In the genomic region with DNA sequence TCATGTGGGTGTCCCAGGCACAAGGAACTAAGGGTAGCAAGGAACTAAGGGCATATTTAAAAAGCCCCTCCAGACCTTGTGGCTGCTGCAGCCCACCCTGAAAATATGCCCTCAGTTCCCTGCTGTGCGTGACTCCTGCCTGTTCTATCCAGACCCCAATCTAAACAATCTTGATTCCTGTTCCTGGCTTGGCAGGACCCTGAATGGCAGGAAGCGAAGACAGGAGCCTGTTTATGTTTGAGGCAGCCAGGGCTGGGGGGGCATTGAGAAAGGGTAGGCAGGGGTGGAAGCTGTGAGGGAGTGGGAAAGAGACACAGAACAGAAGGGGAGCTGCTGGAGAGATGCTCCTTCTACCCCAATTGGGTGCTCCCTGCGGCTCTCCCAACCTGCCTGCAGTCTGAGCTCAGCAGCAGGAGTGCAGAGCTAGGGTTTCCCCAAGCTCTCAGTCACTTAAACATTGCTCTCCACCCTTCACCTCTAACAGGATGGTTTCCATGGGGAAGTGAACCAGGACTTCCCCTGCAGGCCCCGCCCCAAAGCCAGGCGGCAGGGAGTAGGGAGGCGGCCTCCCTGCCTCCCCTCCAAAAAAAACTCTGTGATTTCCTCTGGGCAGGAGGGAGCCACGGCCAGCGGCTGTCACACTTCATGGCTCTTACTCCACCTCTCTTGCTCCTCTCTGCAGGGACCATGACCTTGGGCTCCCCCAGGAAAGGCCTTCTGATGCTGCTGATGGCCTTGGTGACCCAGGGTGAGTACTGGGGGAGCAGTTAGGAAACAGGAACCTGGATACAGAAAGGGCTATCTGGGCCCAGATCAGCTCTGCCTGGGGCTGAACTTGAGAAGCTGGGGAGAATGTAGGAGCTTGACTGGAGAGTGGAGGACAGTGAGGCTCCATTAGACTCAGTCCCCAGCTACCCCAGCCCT, we compare ENCODE assay signal across 1 cellular context.
TF ChIP-seq lines count a peak whose summit lies in the region.

No MANE protein-coding gene starts in this region.

TF ChIP-seq in K562, 482 proteins besides CTCF, POLR2A, EP300 and RAD21 (continues in another document):
- peak; percentile 29; the same call in 1 of the 2 replicates for TF ChIP-seq PHF8 (IDR thresholded peaks at IDR 0.05; ENCODE audit: borderline replicate concordance, low read length)
- TF ChIP-seq SIRT6 (IDR thresholded peaks at IDR 0.05; ENCODE audit: low read depth, low read length), result no peak
- peak; percentile 68 for TF ChIP-seq ZNF41 (CRISPR knock-in tag; conservative IDR thresholded peaks at IDR 0.05)
- TF ChIP-seq NR2C1 (IDR thresholded peaks at IDR 0.05), result no peak
- TF ChIP-seq NR2C1 (tag; IDR thresholded peaks at IDR 0.05), result peak; percentile 36; the same call in 1 of the 2 replicates
- TF ChIP-seq NRF1 (conservative IDR thresholded peaks at IDR 0.05 in 1 of 2, IDR thresholded peaks at IDR 0.05 in 1 of 2), result peak in 1 of 2 experiments; percentile 29; a peak in 3 of 4 replicates
- peak; percentile 45 for TF ChIP-seq RBM39 (optimal IDR thresholded peaks at IDR 0.05; ENCODE audit: low read depth, low read length)
- TF ChIP-seq NCOA1 (IDR thresholded peaks at IDR 0.05; ENCODE audit: low read depth), result no peak
- no peak for TF ChIP-seq SNRNP70 (optimal IDR thresholded peaks at IDR 0.05; ENCODE audit: low read depth, low read length)
- TF ChIP-seq, protein P1, sequence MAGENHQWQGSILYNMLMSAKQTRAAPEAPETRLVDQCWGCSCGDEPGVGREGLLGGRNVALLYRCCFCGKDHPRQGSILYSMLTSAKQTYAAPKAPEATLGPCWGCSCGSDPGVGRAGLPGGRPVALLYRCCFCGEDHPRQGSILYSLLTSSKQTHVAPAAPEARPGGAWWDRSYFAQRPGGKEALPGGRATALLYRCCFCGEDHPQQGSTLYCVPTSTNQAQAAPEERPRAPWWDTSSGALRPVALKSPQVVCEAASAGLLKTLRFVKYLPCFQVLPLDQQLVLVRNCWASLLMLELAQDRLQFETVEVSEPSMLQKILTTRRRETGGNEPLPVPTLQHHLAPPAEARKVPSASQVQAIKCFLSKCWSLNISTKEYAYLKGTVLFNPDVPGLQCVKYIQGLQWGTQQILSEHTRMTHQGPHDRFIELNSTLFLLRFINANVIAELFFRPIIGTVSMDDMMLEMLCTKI (IDR thresholded peaks at IDR 0.05; ENCODE audit: partially characterized antibody), result no peak
- TF ChIP-seq, protein P2, sequence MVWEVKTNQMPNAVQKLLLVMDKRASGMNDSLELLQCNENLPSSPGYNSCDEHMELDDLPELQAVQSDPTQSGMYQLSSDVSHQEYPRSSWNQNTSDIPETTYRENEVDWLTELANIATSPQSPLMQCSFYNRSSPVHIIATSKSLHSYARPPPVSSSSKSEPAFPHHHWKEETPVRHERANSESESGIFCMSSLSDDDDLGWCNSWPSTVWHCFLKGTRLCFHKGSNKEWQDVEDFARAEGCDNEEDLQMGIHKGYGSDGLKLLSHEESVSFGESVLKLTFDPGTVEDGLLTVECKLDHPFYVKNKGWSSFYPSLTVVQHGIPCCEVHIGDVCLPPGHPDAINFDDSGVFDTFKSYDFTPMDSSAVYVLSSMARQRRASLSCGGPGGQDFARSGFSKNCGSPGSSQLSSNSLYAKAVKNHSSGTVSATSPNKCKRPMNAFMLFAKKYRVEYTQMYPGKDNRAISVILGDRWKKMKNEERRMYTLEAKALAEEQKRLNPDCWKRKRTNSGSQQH (CRISPR knock-in tag; IDR thresholded peaks at IDR 0.05), result no peak
- 0 out of 2 replicates have a peak, but pooled peaks have one; percentile 2 for TF ChIP-seq TFAP4 (CRISPR knock-in tag; IDR thresholded peaks at IDR 0.05; ENCODE audit: borderline replicate concordance)
- peak; percentile 5; the same call in 1 of the 2 replicates for TF ChIP-seq ZNF263 (CRISPR knock-in tag; IDR thresholded peaks at IDR 0.05; ENCODE audit: borderline replicate concordance)
- no peak for TF ChIP-seq ZNF561 (CRISPR knock-in tag; conservative IDR thresholded peaks at IDR 0.05)
- TF ChIP-seq ZNF75A (CRISPR knock-in tag; IDR thresholded peaks at IDR 0.05), result no peak
- peak; percentile 16; the same call in 1 of the 2 replicates for TF ChIP-seq LEF1 (IDR thresholded peaks at IDR 0.05)
- no peak for TF ChIP-seq NR2C2 (CRISPR knock-in tag; IDR thresholded peaks at IDR 0.05)
- TF ChIP-seq NR2C2 (tag; IDR thresholded peaks at IDR 0.05), result peak; percentile 75
- peak; percentile 67; the same call in 1 of the 2 replicates for TF ChIP-seq MTA1 (IDR thresholded peaks at IDR 0.05; ENCODE audit: borderline replicate concordance)
- no peak for TF ChIP-seq SAFB (IDR thresholded peaks at IDR 0.05; ENCODE audit: borderline replicate concordance, low read depth, low read length)
- TF ChIP-seq FOSL1 (tag; conservative IDR thresholded peaks at IDR 0.05), result peak; percentile 25; the same call in 1 of the 2 replicates
- TF ChIP-seq SOX6 (IDR thresholded peaks at IDR 0.05), result 0 out of 2 replicates have a peak, but pooled peaks have one; percentile 24
- no peak for TF ChIP-seq NCOR1 (IDR thresholded peaks at IDR 0.05)
- TF ChIP-seq ATF1 (CRISPR knock-in tag; IDR thresholded peaks at IDR 0.05), result no peak
- no peak for TF ChIP-seq ATF1 (tag; IDR thresholded peaks at IDR 0.05)
- TF ChIP-seq KDM5B (IDR thresholded peaks at IDR 0.05; ENCODE audit: insufficient replicate concordance, low read depth, low read length), result no peak
- no peak for TF ChIP-seq NFIX (CRISPR knock-in tag; IDR thresholded peaks at IDR 0.05; ENCODE audit: low read depth)
- TF ChIP-seq, protein P3, sequence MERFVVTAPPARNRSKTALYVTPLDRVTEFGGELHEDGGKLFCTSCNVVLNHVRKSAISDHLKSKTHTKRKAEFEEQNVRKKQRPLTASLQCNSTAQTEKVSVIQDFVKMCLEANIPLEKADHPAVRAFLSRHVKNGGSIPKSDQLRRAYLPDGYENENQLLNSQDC (CRISPR knock-in tag; IDR thresholded peaks at IDR 0.05), result no peak
- TF ChIP-seq USF2 (CRISPR knock-in tag; IDR thresholded peaks at IDR 0.05), result no peak
- TF ChIP-seq ETV6 (IDR thresholded peaks at IDR 0.05; ENCODE audit: borderline replicate concordance in 1 of 2, low read depth in 2 of 2, low read length in 1 of 2), result peak in 1 of 2 experiments; percentile 41; a peak in 1 of 4 replicates
- TF ChIP-seq ETV6 (CRISPR knock-in tag; IDR thresholded peaks at IDR 0.05; ENCODE audit: borderline replicate concordance), result no peak
- peak; percentile 81; the same call in 1 of the 2 replicates for TF ChIP-seq SPI1 (IDR thresholded peaks at IDR 0.05; ENCODE audit: borderline replicate concordance, low read depth, low read length)
- TF ChIP-seq ZBTB11 (CRISPR knock-in tag; IDR thresholded peaks at IDR 0.05), result 0 out of 6 replicates have a peak, but pooled peaks of 1 of the 3 experiments have one; percentile 33
- TF ChIP-seq ZNF354B (CRISPR knock-in tag; IDR thresholded peaks at IDR 0.05), result no peak
- TF ChIP-seq, protein P4, sequence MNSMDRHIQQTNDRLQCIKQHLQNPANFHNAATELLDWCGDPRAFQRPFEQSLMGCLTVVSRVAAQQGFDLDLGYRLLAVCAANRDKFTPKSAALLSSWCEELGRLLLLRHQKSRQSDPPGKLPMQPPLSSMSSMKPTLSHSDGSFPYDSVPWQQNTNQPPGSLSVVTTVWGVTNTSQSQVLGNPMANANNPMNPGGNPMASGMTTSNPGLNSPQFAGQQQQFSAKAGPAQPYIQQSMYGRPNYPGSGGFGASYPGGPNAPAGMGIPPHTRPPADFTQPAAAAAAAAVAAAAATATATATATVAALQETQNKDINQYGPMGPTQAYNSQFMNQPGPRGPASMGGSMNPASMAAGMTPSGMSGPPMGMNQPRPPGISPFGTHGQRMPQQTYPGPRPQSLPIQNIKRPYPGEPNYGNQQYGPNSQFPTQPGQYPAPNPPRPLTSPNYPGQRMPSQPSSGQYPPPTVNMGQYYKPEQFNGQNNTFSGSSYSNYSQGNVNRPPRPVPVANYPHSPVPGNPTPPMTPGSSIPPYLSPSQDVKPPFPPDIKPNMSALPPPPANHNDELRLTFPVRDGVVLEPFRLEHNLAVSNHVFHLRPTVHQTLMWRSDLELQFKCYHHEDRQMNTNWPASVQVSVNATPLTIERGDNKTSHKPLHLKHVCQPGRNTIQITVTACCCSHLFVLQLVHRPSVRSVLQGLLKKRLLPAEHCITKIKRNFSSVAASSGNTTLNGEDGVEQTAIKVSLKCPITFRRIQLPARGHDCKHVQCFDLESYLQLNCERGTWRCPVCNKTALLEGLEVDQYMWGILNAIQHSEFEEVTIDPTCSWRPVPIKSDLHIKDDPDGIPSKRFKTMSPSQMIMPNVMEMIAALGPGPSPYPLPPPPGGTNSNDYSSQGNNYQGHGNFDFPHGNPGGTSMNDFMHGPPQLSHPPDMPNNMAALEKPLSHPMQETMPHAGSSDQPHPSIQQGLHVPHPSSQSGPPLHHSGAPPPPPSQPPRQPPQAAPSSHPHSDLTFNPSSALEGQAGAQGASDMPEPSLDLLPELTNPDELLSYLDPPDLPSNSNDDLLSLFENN (IDR thresholded peaks at IDR 0.05; ENCODE audit: low read depth in 2 of 2, low read length in 2 of 2), result no peak
- no peak for TF ChIP-seq EWSR1 (IDR thresholded peaks at IDR 0.05; ENCODE audit: borderline replicate concordance, low read depth, partially characterized antibody)
- no peak for TF ChIP-seq BDP1 (IDR thresholded peaks at IDR 0.05; ENCODE audit: insufficient read depth, insufficient read length)
- TF ChIP-seq ZNF197 (CRISPR knock-in tag; IDR thresholded peaks at IDR 0.05; ENCODE audit: low read depth), result 0 out of 2 replicates have a peak, but pooled peaks have one; percentile 43
- TF ChIP-seq ZFX (CRISPR knock-in tag; IDR thresholded peaks at IDR 0.05), result peak; percentile 29; the same call in 1 of the 2 replicates
- 0 out of 2 replicates have a peak, but pooled peaks have one; percentile 58 for TF ChIP-seq ZNF76 (CRISPR knock-in tag; IDR thresholded peaks at IDR 0.05; ENCODE audit: borderline replicate concordance)
- TF ChIP-seq AFF1 (IDR thresholded peaks at IDR 0.05; ENCODE audit: low read depth in 1 of 2, partially characterized antibody in 2 of 2), result no peak
- 0 out of 2 replicates have a peak, but pooled peaks have one; percentile 5 for TF ChIP-seq TEAD4 (IDR thresholded peaks at IDR 0.05; ENCODE audit: low read length)
- TF ChIP-seq TEAD4 (CRISPR knock-in tag; IDR thresholded peaks at IDR 0.05; ENCODE audit: borderline replicate concordance), result no peak
- TF ChIP-seq MAFF (IDR thresholded peaks at IDR 0.05; ENCODE audit: low read length), result no peak
- TF ChIP-seq ESRRA (IDR thresholded peaks at IDR 0.05; ENCODE audit: borderline replicate concordance, low read depth), result peak; percentile 94
- TF ChIP-seq CBX2 (IDR thresholded peaks at IDR 0.05; ENCODE audit: insufficient read depth, low read length, poor library complexity, severe bottlenecking), result no peak
- peak; percentile 43 for TF ChIP-seq CXXC5 (CRISPR knock-in tag; IDR thresholded peaks at IDR 0.05)
